1 cellular context compared by ENCODE assay signal in the genomic region with DNA sequence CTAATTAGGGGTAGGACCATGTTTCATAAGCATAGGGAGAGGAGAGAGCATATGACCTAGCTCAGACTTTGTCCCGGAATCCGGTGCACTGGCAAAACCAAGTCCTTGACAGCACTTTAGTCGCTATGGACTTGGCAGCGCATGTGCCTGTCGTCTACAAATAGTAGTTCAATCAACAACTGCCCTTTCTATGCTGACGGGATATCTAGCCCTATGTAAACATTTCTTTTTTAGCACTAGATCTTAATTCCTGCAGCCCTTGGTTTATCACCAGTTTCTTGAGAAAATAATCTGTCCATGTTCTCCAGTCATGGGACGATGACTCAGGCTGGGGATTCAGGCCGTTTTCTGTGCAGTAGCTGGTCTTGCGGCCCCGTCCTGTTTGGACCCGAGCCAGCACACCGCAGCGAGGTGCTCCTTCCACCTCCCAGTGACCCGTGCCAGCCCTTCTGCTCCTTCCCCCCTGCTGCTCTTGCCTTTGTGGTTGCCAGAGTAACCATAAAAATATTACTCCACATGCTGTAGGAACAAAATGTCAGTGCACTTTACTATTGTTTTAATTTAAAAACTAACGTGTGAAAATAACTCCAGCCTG.
TF ChIP-seq lines count a peak whose summit lies in the region.

No MANE protein-coding gene starts in this region.

TF ChIP-seq in H1, 55 proteins besides CTCF, POLR2A, EP300 and RAD21 (continued from another document):
- TF ChIP-seq HDAC2 (IDR thresholded peaks at IDR 0.05; ENCODE audit: borderline replicate concordance in 1 of 2, low read depth in 2 of 2, low read length in 2 of 2) (no peak), SUZ12 (IDR thresholded peaks at IDR 0.05; ENCODE audit: low read length) (no peak)
TF ChIP-seq in H1: peak in this region for 0.
